In genomic region chr2:222965555-222965954, GRCh38 we compare ENCODE assay signal across 40 cellular contexts.
"Had no signal": no experiment of that assay in that cellular context is flagged by ENCODE, and none has a peak within 500 bp of the region (broad histone marks: within the 10 kb centered on the region; RNA-seq: fewer than 3 reads in every experiment).

No MANE protein-coding gene starts in this region.

- H3K27me3 ChIP-seq: body of pancreas, brain microvascular endothelial cell, breast epithelium had no signal

- ATAC-seq: activated CD4-positive, alpha-beta T cell treated with anti-CD3 and anti-CD28 coated beads for 36 hours; activated CD4-positive, CD25-positive, alpha-beta regulatory T cell treated with anti-CD3 and anti-CD28 coated beads, Interleukin-2, amount 50 U/mL, for 24 hours; activated CD8-positive, alpha-beta memory T cell treated with anti-CD3 and anti-CD28 coated beads, Interleukin-2, amount 10 ng/mL, durations not matched to agents 7 days and 5 days; activated CD8-positive, alpha-beta T cell treated with anti-CD3 and anti-CD28 coated beads, Interleukin-2, amount 10 ng/mL, durations not matched to agents 7 days and 5 days; activated naive CD4-positive, alpha-beta T cell treated with anti-CD3 and anti-CD28 coated beads, Interleukin-2, amount 50 U/mL, for 72 hours; activated T-cell treated with anti-CD3 and anti-CD28 coated beads, Interleukin-2, amount 50 U/mL, for 4 hours; activated T-cell treated with anti-CD3 and anti-CD28 coated beads, Interleukin-2, amount 50 U/mL, for 72 hours; activated T-helper 17 cell treated with anti-CD3 and anti-CD28 coated beads, Interleukin-2, amount 50 U/mL, for 72 hours; body of pancreas; WTC11 had no signal

- H3K36me3 ChIP-seq: adrenal gland, brain microvascular endothelial cell, breast epithelium, WERI-Rb-1 had no signal

- H3K9me3 ChIP-seq: adrenal gland, body of pancreas, breast epithelium had no signal

- H3K4me3 ChIP-seq: adrenal gland, body of pancreas, breast epithelium had no signal

- H3K4me1 Mint-ChIP-seq: activated CD4-positive, alpha-beta memory T cell treated with anti-CD3 and anti-CD28 coated beads, Interleukin-2, amount 10 ng/mL, durations not matched to agents 7 days and 5 days; activated CD4-positive, alpha-beta T cell treated with anti-CD3 and anti-CD28 coated beads for 36 hours; activated CD4-positive, alpha-beta T cell treated with anti-CD3 and anti-CD28 coated beads, Interleukin-2, amount 10 ng/mL, durations not matched to agents 7 days and 5 days; activated CD8-positive, alpha-beta memory T cell treated with anti-CD3 and anti-CD28 coated beads, Interleukin-2, amount 10 ng/mL, durations not matched to agents 7 days and 5 days; activated naive CD8-positive, alpha-beta T cell treated with anti-CD3 and anti-CD28 coated beads for 36 hours; activated T-helper 17 cell treated with anti-CD3 and anti-CD28 coated beads, Interleukin-2, amount 50 U/mL, for 72 hours; WTC11 had no signal

- H3K4me3 Mint-ChIP-seq: activated CD4-positive, alpha-beta memory T cell treated with anti-CD3 and anti-CD28 coated beads, Interleukin-2, amount 10 ng/mL, durations not matched to agents 7 days and 5 days; activated CD4-positive, alpha-beta T cell treated with anti-CD3 and anti-CD28 coated beads for 36 hours; activated CD4-positive, alpha-beta T cell treated with anti-CD3 and anti-CD28 coated beads, Interleukin-2, amount 10 ng/mL, durations not matched to agents 7 days and 5 days; activated CD8-positive, alpha-beta memory T cell treated with anti-CD3 and anti-CD28 coated beads, Interleukin-2, amount 10 ng/mL, durations not matched to agents 7 days and 5 days; activated CD8-positive, alpha-beta T cell treated with anti-CD3 and anti-CD28 coated beads, Interleukin-2, amount 10 ng/mL, durations not matched to agents 7 days and 5 days; activated naive CD4-positive, alpha-beta T cell treated with anti-CD3 and anti-CD28 coated beads for 36 hours; activated naive CD8-positive, alpha-beta T cell treated with anti-CD3 and anti-CD28 coated beads for 36 hours; activated T-cell treated with anti-CD3 and anti-CD28 coated beads, Interleukin-2, amount 50 U/mL, for 4 hours; activated T-cell treated with anti-CD3 and anti-CD28 coated beads, Interleukin-2, amount 50 U/mL, for 72 hours; activated T-helper 1 cell treated with anti-CD3 and anti-CD28 coated beads, Interleukin-12 subunit alpha, Interleukin-12 subunit beta, Interleukin-2, Interleukin-4 antibody, amounts not matched to agents 30 ng/mL and 10 ng/mL and 1 ng/mL, durations not matched to agents 14 hours and 24 hours and 36 hours; activated T-helper 17 cell treated with anti-CD3 and anti-CD28 coated beads, Interleukin-2, amount 50 U/mL, for 72 hours; T-helper 1 cell treated with Interleukin-12 subunit alpha and Interleukin-12 subunit beta and Interleukin-4 antibody, amounts not matched to agents 30 μg/mL and 1 μg/mL, for 36 hours; T-helper 2 cell treated with Interferon-gamma antibody and Interleukin-4, amounts not matched to agents 5 μg/mL and 100 μg/mL, for 36 hours; WTC11 had no signal

- H3K27me3 Mint-ChIP-seq: activated CD4-positive, alpha-beta T cell treated with anti-CD3 and anti-CD28 coated beads for 36 hours; activated naive CD8-positive, alpha-beta T cell treated with anti-CD3 and anti-CD28 coated beads for 36 hours had no signal

- H3K27ac ChIP-seq: adrenal gland, body of pancreas, brain microvascular endothelial cell, breast epithelium, WERI-Rb-1 had no signal

- H3K9me3 Mint-ChIP-seq: activated CD4-positive, alpha-beta memory T cell treated with anti-CD3 and anti-CD28 coated beads, Interleukin-2, amount 10 ng/mL, durations not matched to agents 7 days and 5 days; activated CD4-positive, alpha-beta T cell treated with anti-CD3 and anti-CD28 coated beads, Interleukin-2, amount 10 ng/mL, durations not matched to agents 7 days and 5 days; activated naive CD4-positive, alpha-beta T cell treated with anti-CD3 and anti-CD28 coated beads for 36 hours; activated naive CD4-positive, alpha-beta T cell treated with anti-CD3 and anti-CD28 coated beads, Interleukin-2, amount 50 U/mL, for 72 hours; activated naive CD8-positive, alpha-beta T cell treated with anti-CD3 and anti-CD28 coated beads for 36 hours; activated T-cell treated with anti-CD3 and anti-CD28 coated beads, Interleukin-2, amount 50 U/mL, for 4 hours; activated T-cell treated with anti-CD3 and anti-CD28 coated beads, Interleukin-2, amount 50 U/mL, for 72 hours; activated T-helper 1 cell treated with anti-CD3 and anti-CD28 coated beads, Interleukin-12 subunit alpha, Interleukin-12 subunit beta, Interleukin-2, Interleukin-4 antibody, amounts not matched to agents 30 ng/mL and 10 ng/mL and 1 ng/mL, durations not matched to agents 14 hours and 24 hours and 36 hours; activated T-helper 17 cell treated with anti-CD3 and anti-CD28 coated beads, Interleukin-2, amount 50 U/mL, for 72 hours; T-helper 1 cell treated with Interleukin-12 subunit alpha and Interleukin-12 subunit beta and Interleukin-4 antibody, amounts not matched to agents 30 μg/mL and 1 μg/mL, for 36 hours; T-helper 2 cell treated with Interferon-gamma antibody and Interleukin-4, amounts not matched to agents 5 μg/mL and 100 μg/mL, for 36 hours had no signal

- DNase-seq: activated CD4-positive, alpha-beta memory T cell treated with anti-CD3 and anti-CD28 coated beads, Interleukin-2, amount 10 ng/mL, durations not matched to agents 7 days and 5 days; activated CD4-positive, alpha-beta T cell treated with anti-CD3 and anti-CD28 coated beads for 1 hour; activated CD4-positive, alpha-beta T cell treated with anti-CD3 and anti-CD28 coated beads for 36 hours; activated CD4-positive, alpha-beta T cell treated with anti-CD3 and anti-CD28 coated beads for 48 hours; activated CD4-positive, alpha-beta T cell treated with anti-CD3 and anti-CD28 coated beads, Interleukin-2, amount 10 ng/mL, durations not matched to agents 7 days and 5 days; activated CD4-positive, alpha-beta T cell treated with anti-CD3 and anti-CD28 coated beads, Interleukin-2, amount 50 U/mL, for 48 hours; activated CD4-positive, CD25-positive, alpha-beta regulatory T cell; activated CD8-positive, alpha-beta memory T cell treated with anti-CD3 and anti-CD28 coated beads for 24 hours; activated CD8-positive, alpha-beta memory T cell treated with anti-CD3 and anti-CD28 coated beads, Interleukin-2, amount 10 ng/mL, durations not matched to agents 7 days and 5 days; activated CD8-positive, alpha-beta T cell treated with anti-CD3 and anti-CD28 coated beads, Interleukin-2, amount 10 ng/mL, durations not matched to agents 7 days and 5 days; activated effector memory CD4-positive, alpha-beta T cell treated with anti-CD3 and anti-CD28 coated beads, Interleukin-2, amount 50 U/mL, for 16 hours; activated gamma-delta T cell treated with Interleukin-2 at 50 U/mL for 16 hours; activated naive CD4-positive, alpha-beta T cell; activated naive CD4-positive, alpha-beta T cell treated with anti-CD3 and anti-CD28 coated beads for 36 hours; activated naive CD4-positive, alpha-beta T cell treated with anti-CD3 and anti-CD28 coated beads, Interleukin-2, amount 50 U/mL, for 16 hours; activated naive CD8-positive, alpha-beta T cell treated with anti-CD3 and anti-CD28 coated beads for 36 hours; activated T-cell treated with anti-CD3 and anti-CD28 coated beads for 4 hours; activated T-cell treated with anti-CD3 and anti-CD28 coated beads, Interleukin-2, amount 50 U/mL, for 1 hour; activated T-cell treated with anti-CD3 and anti-CD28 coated beads, Interleukin-2, amount 50 U/mL, for 4 hours; activated T-cell treated with anti-CD3 and anti-CD28 coated beads, Interleukin-2, amount 50 U/mL, for 72 hours; adrenal gland; amniotic stem cell; aorta; body of pancreas; brain microvascular endothelial cell; central memory CD4-positive, alpha-beta T cell; SW 1271; T-helper 1 cell; T-helper 2 cell; T-helper 9 cell; WERI-Rb-1 had no signal

- H3K4me1 ChIP-seq: adrenal gland, body of pancreas, breast epithelium had no signal

- H3K27ac Mint-ChIP-seq: activated CD4-positive, alpha-beta memory T cell treated with anti-CD3 and anti-CD28 coated beads, Interleukin-2, amount 10 ng/mL, durations not matched to agents 7 days and 5 days; activated CD4-positive, alpha-beta T cell treated with anti-CD3 and anti-CD28 coated beads for 36 hours; activated CD4-positive, alpha-beta T cell treated with anti-CD3 and anti-CD28 coated beads, Interleukin-2, amount 10 ng/mL, durations not matched to agents 7 days and 5 days; activated CD8-positive, alpha-beta memory T cell treated with anti-CD3 and anti-CD28 coated beads, Interleukin-2, amount 10 ng/mL, durations not matched to agents 7 days and 5 days; activated CD8-positive, alpha-beta T cell treated with anti-CD3 and anti-CD28 coated beads, Interleukin-2, amount 10 ng/mL, durations not matched to agents 7 days and 5 days; activated naive CD4-positive, alpha-beta T cell treated with anti-CD3 and anti-CD28 coated beads for 36 hours; activated naive CD4-positive, alpha-beta T cell treated with anti-CD3 and anti-CD28 coated beads, Interleukin-2, amount 50 U/mL, for 72 hours; activated naive CD8-positive, alpha-beta T cell treated with anti-CD3 and anti-CD28 coated beads for 36 hours; activated T-cell treated with anti-CD3 and anti-CD28 coated beads, Interleukin-2, amount 50 U/mL, for 72 hours; activated T-helper 1 cell treated with anti-CD3 and anti-CD28 coated beads, Interleukin-12 subunit alpha, Interleukin-12 subunit beta, Interleukin-2, Interleukin-4 antibody, amounts not matched to agents 30 ng/mL and 10 ng/mL and 1 ng/mL, durations not matched to agents 14 hours and 24 hours and 36 hours; activated T-helper 17 cell treated with anti-CD3 and anti-CD28 coated beads, Interleukin-2, amount 50 U/mL, for 72 hours; T-helper 1 cell treated with Interleukin-12 subunit alpha and Interleukin-12 subunit beta and Interleukin-4 antibody, amounts not matched to agents 30 μg/mL and 1 μg/mL, for 36 hours; T-helper 2 cell treated with Interferon-gamma antibody and Interleukin-4, amounts not matched to agents 5 μg/mL and 100 μg/mL, for 36 hours; WTC11 had no signal

- H3K36me3 Mint-ChIP-seq: activated CD8-positive, alpha-beta memory T cell treated with anti-CD3 and anti-CD28 coated beads, Interleukin-2, amount 10 ng/mL, durations not matched to agents 7 days and 5 days; activated naive CD4-positive, alpha-beta T cell treated with anti-CD3 and anti-CD28 coated beads, Interleukin-2, amount 50 U/mL, for 72 hours; activated naive CD8-positive, alpha-beta T cell treated with anti-CD3 and anti-CD28 coated beads for 36 hours had no signal

- FAIRE-seq: astrocyte had no signal
